ENCODE assay signal across 8 cellular contexts in the genomic region with DNA sequence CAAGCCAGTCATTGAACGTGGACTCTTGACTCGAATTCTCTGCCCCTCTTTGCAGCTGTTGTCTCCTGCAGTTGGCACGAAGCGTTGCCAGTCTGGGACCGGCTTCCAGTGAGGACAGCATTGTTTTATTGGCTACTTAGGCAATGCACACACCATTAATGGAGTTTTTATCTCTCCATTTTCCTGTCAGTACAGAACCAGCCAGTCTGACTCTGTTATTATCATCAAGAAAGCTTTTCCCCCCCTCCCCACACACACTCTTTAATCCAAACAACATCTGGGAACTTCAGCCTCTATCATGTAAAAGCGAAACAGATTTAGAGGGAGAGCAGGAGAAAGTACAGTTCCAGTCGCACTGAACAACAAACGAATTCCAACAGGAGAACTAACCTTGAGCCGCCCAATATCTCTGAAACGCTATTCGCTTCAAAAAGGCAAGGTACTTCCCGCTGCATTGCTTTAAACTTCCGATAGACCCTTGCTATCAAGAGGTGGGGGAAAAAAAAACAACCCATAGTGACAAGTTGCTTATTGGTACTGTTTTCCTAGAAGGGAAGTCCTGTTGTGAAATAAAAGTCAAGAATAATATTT. TPM values are rescaled to one million over a fixed set of nuclear protein-coding genes. Genes with fewer than 3 reads are reported as not detected.
DNase-seq lines count a peak whose midpoint lies in the region; ATAC-seq, FAIRE-seq and TF ChIP-seq lines count a peak whose summit lies in the region.
"Had no signal": no experiment of that assay in that cellular context is flagged by ENCODE, and none has a peak within 500 bp of the region (broad histone marks: within the 10 kb centered on the region; RNA-seq: fewer than 3 reads in every experiment).

No MANE protein-coding gene starts in this region.

- FAIRE-seq in GM19239 (lab: Jason Lieb, UNC): no peak

- no peak for TF ChIP-seq POLR2A in Peyer's patch (IDR thresholded peaks at IDR 0.05)

- no peak for ATAC-seq in GM21528 (IDR thresholded peaks at IDR 0.05; ENCODE audit: low FRiP score, unreplicated experiment)

- no peaks in the 10 kb centered on the region for H3K27me3 ChIP-seq in HUES48 (ENCODE audit: control insufficient read depth, insufficient read depth, low read length)
- no peaks in the 10 kb centered on the region for H3K27me3 ChIP-seq in Peyer's patch

- DNase-seq in Peyer's patch: peak in 2 of 3 donors; percentile 50 to 56
- peak; percentile 57 for DNase-seq in fibroblast of the aortic adventitia (ENCODE audit: low read depth)
- DNase-seq in pons (ENCODE audit: low spot score): peak; percentile 78
- DNase-seq in GM19239 (ENCODE audit: insufficient read length, low spot score): no peak
- no peak for DNase-seq in activated effector memory CD4-positive, alpha-beta T cell treated with anti-CD3 and anti-CD28 coated beads, Interleukin-2, amount 50 U/mL, for 16 hours

- H3K4me3 ChIP-seq in HUES48 (ENCODE audit: low read depth, low read length): peak overlapping the region; percentile 4; the same call in 1 of the 2 replicates
- H3K4me3 ChIP-seq in Peyer's patch: peak overlapping the region in 2 of 4 donors; percentile 35 to 38
- H3K4me3 ChIP-seq in fibroblast of the aortic adventitia (ENCODE audit: low read depth, low read length): peak overlapping the region; percentile 49

- H3K9me3 ChIP-seq in HUES48 (ENCODE audit: control insufficient read depth, insufficient read depth, low read length) (no peaks in the 10 kb centered on the region), Peyer's patch (no peaks in the 10 kb centered on the region)

- peaks cover 60% of the 10 kb centered on the region for H3K4me1 ChIP-seq in HUES48 (ENCODE audit: control insufficient read depth, insufficient read depth, low read length)
- peaks cover 0 to 60% (median 3%) of the 10 kb centered on the region in 4 donors for H3K4me1 ChIP-seq in Peyer's patch

- H3K27ac ChIP-seq in HUES48 (ENCODE audit: low read depth, low read length) (peak overlapping the region; percentile 89), Peyer's patch (peak overlapping the region; percentile 3 to 80 (median 65))
- H3K27ac ChIP-seq: parathyroid adenoma had no signal

- H3K36me3 ChIP-seq in HUES48 (ENCODE audit: control insufficient read depth, insufficient read depth, low read length) (no peaks in the 10 kb centered on the region), Peyer's patch (no peaks in the 10 kb centered on the region)

- TF ChIP-seq CTCF in Peyer's patch (IDR thresholded peaks at IDR 0.05): no peak
- TF ChIP-seq CTCF in fibroblast of the aortic adventitia (IDR thresholded peaks at IDR 0.05; ENCODE audit: insufficient read depth, low read length): no peak

- H3K9ac ChIP-seq in HUES48 (ENCODE audit: low read depth, low read length): no peak overlapping the region
- H3K9ac ChIP-seq: parathyroid adenoma had no signal

RNA-seq across cellular contexts. Expression of a gene that starts 38.2 kb away (rescaled TPM):
- total RNA-seq in Peyer's patch: 10 to 100 TPM; 11.8 to 16.5 (median 14.3) TPM
- 16.2 and 32.9 TPM in 2 replicates for total RNA-seq in fibroblast of the aortic adventitia (ENCODE audit: low replicate concordance)

Comparison
In these comparisons a context has a peak if more than half of its experiments do, and no peak if none do; other contexts are left out.
1. DNase-seq: peak in Peyer's patch (2 of 3), fibroblast of the aortic adventitia (single experiment) and pons (single experiment); none in GM19239 (single experiment) and activated effector memory CD4-positive, alpha-beta T cell treated with anti-CD3 and anti-CD28 coated beads, Interleukin-2, amount 50 U/mL, for 16 hours (single experiment).